19 cellular contexts compared by ENCODE assay signal in genomic region chr7:152667900-152668440, GRCh38. TPM values are rescaled to one million over a fixed set of nuclear protein-coding genes. Genes with fewer than 3 reads are reported as not detected.
DNase-seq lines count a peak whose midpoint lies in the region; ATAC-seq, FAIRE-seq and TF ChIP-seq lines count a peak whose summit lies in the region.
"Had no signal": no experiment of that assay in that cellular context is flagged by ENCODE, and none has a peak within 500 bp of the region (broad histone marks: within the 10 kb centered on the region; RNA-seq: fewer than 3 reads in every experiment).

No MANE protein-coding gene starts in this region.

- H3K4me3 Mint-ChIP-seq in CD14-positive monocyte, result peak overlapping the region; percentile 63 to 80
- H3K4me3 Mint-ChIP-seq: CD8-positive, alpha-beta memory T cell; mesothelial cell of epicardium had no signal

- H3K4me1 Mint-ChIP-seq in CD14-positive monocyte, result peaks cover 20% of the 10 kb centered on the region

- no peak for DNase-seq in CD14-positive monocyte (ENCODE audit: low spot score)
- DNase-seq in GM20000 (ENCODE audit: low spot score), result peak; percentile 41
- DNase-seq in amniotic epithelial cell (ENCODE audit: low read depth), result peak; percentile 46
- no peak for DNase-seq in DMS53 treated with DMSO at 0.1 percent for 48 hours (lab: John Stamatoyannopoulos, UW; ENCODE audit: unreplicated experiment)
- no peak for DNase-seq in GM19240 (ENCODE audit: insufficient read length, low spot score)
- DNase-seq in retina, result no peak
- DNase-seq in GM12891 (ENCODE audit: insufficient read length, low spot score), result no peak
- DNase-seq: activated CD8-positive, alpha-beta memory T cell treated with anti-CD3 and anti-CD28 coated beads, Interleukin-2, amount 50 U/mL, for 48 hours; activated naive CD4-positive, alpha-beta T cell treated with anti-CD3 and anti-CD28 coated beads, Interleukin-2, amount 50 U/mL, for 16 hours; CD8-positive, alpha-beta memory T cell; gastrocnemius medialis; MV-4-11; NCI-H774; occipital lobe; stimulated activated naive CD8-positive, alpha-beta T cell treated with anti-CD3 and anti-CD28 coated beads, Interleukin-15, Interleukin-2, amounts not matched to agents 100 U/mL and 50 U/mL, for 24 hours; uterus had no signal

- no peak for TF ChIP-seq CTCF in CD14-positive monocyte (IDR thresholded peaks at IDR 0.05)
- no peak for TF ChIP-seq CTCF in GM20000 (IDR thresholded peaks at IDR 0.05; ENCODE audit: extremely low read depth, missing control alignments)

- H3K27ac Mint-ChIP-seq in CD14-positive monocyte, result peak overlapping the region; percentile 77 to 95 (median 89)
- H3K27ac Mint-ChIP-seq: CD8-positive, alpha-beta memory T cell; mesothelial cell of epicardium had no signal

- H3K27me3 Mint-ChIP-seq in CD14-positive monocyte (ENCODE audit: low read depth in 3 of 3), result peaks cover 0 to 1% (median 0%) of the 10 kb centered on the region in 3 donors
- H3K27me3 Mint-ChIP-seq: CD8-positive, alpha-beta memory T cell had no signal

- peaks cover 0 to 12% of the 10 kb centered on the region in 2 donors for H3K36me3 Mint-ChIP-seq in CD14-positive monocyte
- H3K36me3 Mint-ChIP-seq: CD8-positive, alpha-beta memory T cell; mesothelial cell of epicardium had no signal

- H3K9me3 Mint-ChIP-seq in CD14-positive monocyte, result no peaks in the 10 kb centered on the region
- H3K9me3 Mint-ChIP-seq: CD8-positive, alpha-beta memory T cell; mesothelial cell of epicardium had no signal

- peak; percentile 56 for ATAC-seq in HG02981 (IDR thresholded peaks at IDR 0.05; ENCODE audit: unreplicated experiment)
- ATAC-seq: gastrocnemius medialis; stimulated activated naive CD8-positive, alpha-beta T cell treated with anti-CD3 and anti-CD28 coated beads, Interleukin-15, Interleukin-2, amounts not matched to agents 100 U/mL and 50 U/mL, for 24 hours had no signal

- no peak for TF ChIP-seq POLR2A in GM12891 (IDR thresholded peaks at IDR 0.05; ENCODE audit: low read depth, low read length)

- intact Hi-C loops in CD14-positive monocyte (cut with micrococcal nuclease), result no loop called here

- FAIRE-seq in GM12891 (lab: Jason Lieb, UNC), result no peak
- FAIRE-seq: A204.1 had no signal

TF ChIP-seq in GM12891, 5 proteins besides CTCF, POLR2A, EP300 and RAD21:
- TF ChIP-seq POLR2AphosphoS5 (IDR thresholded peaks at IDR 0.05; ENCODE audit: low read depth, low read length) (no peak), SPI1 (IDR thresholded peaks at IDR 0.05; ENCODE audit: low read depth, low read length) (no peak), POU2F2 (IDR thresholded peaks at IDR 0.05; ENCODE audit: low read depth, low read length) (no peak), PAX5 (IDR thresholded peaks at IDR 0.05; ENCODE audit: insufficient read depth, low read length, severe bottlenecking) (no peak), TAF1 (IDR thresholded peaks at IDR 0.05; ENCODE audit: low read depth, low read length) (no peak)

RNA-seq across cellular contexts. Expression of gene XRCC2, which starts 8.0 kb away (rescaled TPM):
- polyA plus RNA-seq in CD14-positive monocyte, result under 1 TPM in 1 of 2 donors, not detected in 1; 0.03 TPM
- polyA plus RNA-seq in GM12891 (2012; ENCODE audit: low read depth, missing spikeins), result 4.1 TPM

Comparison
In these comparisons a context has a peak if more than half of its experiments do, and no peak if none do; other contexts are left out.
1. DNase-seq: peak in GM20000 (single experiment) and amniotic epithelial cell (single experiment); none in CD14-positive monocyte (single experiment), DMS53 treated with DMSO at 0.1 percent for 48 hours (single experiment), GM19240 (single experiment), retina (single experiment) and GM12891 (single experiment).